10 cellular contexts compared by ENCODE assay signal in the genomic region with DNA sequence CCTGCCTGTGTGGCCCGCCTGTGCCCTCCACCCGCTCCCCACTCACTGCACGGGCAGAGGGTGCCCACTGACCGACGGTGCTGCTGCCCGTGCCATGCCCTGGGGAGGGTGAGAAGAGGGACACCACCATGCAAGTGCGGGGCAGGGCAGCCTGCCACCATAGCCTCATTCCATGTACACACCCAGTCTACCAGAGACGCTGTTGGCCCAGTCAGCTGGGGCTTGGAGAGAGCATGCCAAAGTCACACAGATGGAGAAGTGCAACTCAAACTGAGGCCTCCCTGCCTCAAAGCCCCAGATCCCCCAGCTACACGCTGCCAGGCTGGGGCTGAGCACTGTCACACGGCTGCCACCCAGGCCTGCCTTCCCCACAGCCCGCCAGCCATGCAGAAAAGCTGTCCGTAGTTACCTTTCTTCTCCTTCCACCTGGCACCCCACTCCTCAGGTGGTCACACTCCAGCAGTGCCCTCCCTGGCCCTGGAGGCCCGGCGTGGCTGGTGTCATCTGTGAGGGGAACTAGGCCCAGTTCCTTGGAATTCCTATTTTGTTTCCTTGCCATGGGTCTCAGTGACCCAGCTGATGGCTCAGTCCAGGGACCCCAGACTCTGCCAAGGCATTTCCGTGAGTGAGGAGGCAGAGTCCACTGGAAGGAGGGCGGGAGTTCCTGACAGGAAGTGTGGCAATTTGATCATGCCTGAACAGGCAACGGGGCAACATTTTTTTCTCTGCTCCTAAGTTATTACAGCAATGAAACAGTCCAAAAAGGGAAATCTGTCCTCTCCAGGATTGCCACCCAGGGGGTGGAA. TPM values are rescaled to one million over a fixed set of nuclear protein-coding genes. Genes with fewer than 3 reads are reported as not detected.
A peak's percentile ranks its signal among the peaks of the same experiment; 100 is the strongest.
DNase-seq lines count a peak whose midpoint lies in the region; ATAC-seq and TF ChIP-seq lines count a peak whose summit lies in the region.
"Had no signal": no experiment of that assay in that cellular context is flagged by ENCODE, and none has a peak within 500 bp of the region (broad histone marks: within the 10 kb centered on the region; RNA-seq: fewer than 3 reads in every experiment).

SLC2A9 (minus strand) TSS at position 627 of the 806 bp plus-strand sequence; CDS start at position 559, 68 bp downstream.

- no peak within 1 kb of the TSS for H3K4me3 Mint-ChIP-seq in activated naive CD4-positive, alpha-beta T cell treated with anti-CD3 and anti-CD28 coated beads, Interleukin-2, amount 10 ng/mL, durations not matched to agents 7 days and 5 days
- no peak within 1 kb of the TSS for H3K4me3 Mint-ChIP-seq in endothelial cell (ENCODE audit: unreplicated experiment)

- CTCF ChIA-PET in activated naive CD4-positive, alpha-beta T cell treated with anti-CD3 and anti-CD28 coated beads, Interleukin-2, amount 10 ng/mL, durations not matched to agents 7 days and 5 days (lab: Charles Lee) = interaction anchor here (0.6 to 3.0 kb wide), 5 partner anchors 14 to 388 kb away, joined by 3 to 11 read pairs (median 3); no protein-coding TSS in a partner anchor

- no peaks in the 10 kb centered on the region for H3K9me3 Mint-ChIP-seq in activated naive CD4-positive, alpha-beta T cell treated with anti-CD3 and anti-CD28 coated beads, Interleukin-2, amount 10 ng/mL, durations not matched to agents 7 days and 5 days
- no peaks in the 10 kb centered on the region for H3K9me3 Mint-ChIP-seq in endothelial cell (ENCODE audit: unreplicated experiment)
- H3K9me3 Mint-ChIP-seq: IgD-negative memory B cell had no signal

- ATAC-seq in GM21825 (IDR thresholded peaks at IDR 0.05; ENCODE audit: unreplicated experiment) (no peak), HG03432 (IDR thresholded peaks at IDR 0.05; ENCODE audit: unreplicated experiment) (no peak)

- H3K4me1 Mint-ChIP-seq in activated naive CD4-positive, alpha-beta T cell treated with anti-CD3 and anti-CD28 coated beads, Interleukin-2, amount 10 ng/mL, durations not matched to agents 7 days and 5 days = peaks cover 20% of the 10 kb centered on the region
- H3K4me1 Mint-ChIP-seq in endothelial cell (ENCODE audit: unreplicated experiment) = peaks cover 2% of the 10 kb centered on the region

- H3K36me3 Mint-ChIP-seq in activated naive CD4-positive, alpha-beta T cell treated with anti-CD3 and anti-CD28 coated beads, Interleukin-2, amount 10 ng/mL, durations not matched to agents 7 days and 5 days = no peaks in the 10 kb centered on the region
- peaks cover 6% of the 10 kb centered on the region for H3K36me3 Mint-ChIP-seq in endothelial cell (ENCODE audit: low read depth, unreplicated experiment)
- H3K36me3 Mint-ChIP-seq: IgD-negative memory B cell had no signal

- H3K27me3 Mint-ChIP-seq in activated naive CD4-positive, alpha-beta T cell treated with anti-CD3 and anti-CD28 coated beads, Interleukin-2, amount 10 ng/mL, durations not matched to agents 7 days and 5 days = peaks cover 27% of the 10 kb centered on the region
- H3K27me3 Mint-ChIP-seq in endothelial cell (ENCODE audit: unreplicated experiment) = peaks cover 11% of the 10 kb centered on the region

- DNase-seq in activated naive CD4-positive, alpha-beta T cell treated with anti-CD3 and anti-CD28 coated beads, Interleukin-2, amount 10 ng/mL, durations not matched to agents 7 days and 5 days = no peak
- DNase-seq in activated naive CD4-positive, alpha-beta T cell treated with anti-CD3 and anti-CD28 coated beads, Interleukin-2, amount 50 U/mL, for 16 hours = no peak
- DNase-seq in endothelial cell (ENCODE audit: low spot score) = peak; percentile 21
- no peak for DNase-seq in mucosa of gallbladder (ENCODE audit: low spot score)
- peak; percentile 70 for DNase-seq in ureter (ENCODE audit: low spot score)
- DNase-seq in NCI-H2081 (lab: John Stamatoyannopoulos, UW) = no peak
- DNase-seq: activated CD4-positive, alpha-beta T cell treated with anti-CD3 and anti-CD28 coated beads, Interleukin-2, amount 50 U/mL, for 4 hours had no signal

- no peak for TF ChIP-seq CTCF in endothelial cell (IDR thresholded peaks at IDR 0.05; ENCODE audit: unreplicated experiment)

- peak within 1 kb of the TSS; percentile 96 for H3K27ac Mint-ChIP-seq in activated naive CD4-positive, alpha-beta T cell treated with anti-CD3 and anti-CD28 coated beads, Interleukin-2, amount 10 ng/mL, durations not matched to agents 7 days and 5 days
- H3K27ac Mint-ChIP-seq in endothelial cell (ENCODE audit: unreplicated experiment) = no peak within 1 kb of the TSS

RNA-seq across cellular contexts. Expression of gene SLC2A9, which starts in this region (rescaled TPM):
- total RNA-seq in endothelial cell (ENCODE audit: unreplicated experiment) (0.72 TPM), mucosa of gallbladder (10.4 TPM), ureter (67.5 TPM)

Comparison
In these comparisons a context has a peak if more than half of its experiments do, and no peak if none do; other contexts are left out.
1. Peak in DNase-seq in endothelial cell; RNA of the gene not detected or under 1 TPM.